Comparison of ENCODE assay signal across 1 cellular context in genomic region chr19:2475018-2475701, GRCh38.
TF ChIP-seq lines count a peak whose summit lies in the region.

No MANE protein-coding gene starts in this region.

TF ChIP-seq in HEK293, 187 proteins besides CTCF, POLR2A, EP300 and RAD21 (continued from another document and continues in another):
- TF ChIP-seq PRDM2 (tag by site-specific recombination; IDR thresholded peaks at IDR 0.05; ENCODE audit: borderline replicate concordance) (no peak), ZNF530 (tag by site-specific recombination; IDR thresholded peaks at IDR 0.05; ENCODE audit: low read depth) (no peak), ZFP3 (tag by site-specific recombination; IDR thresholded peaks at IDR 0.05; ENCODE audit: low read depth) (no peak), ZNF843 (tag by site-specific recombination; IDR thresholded peaks at IDR 0.05) (no peak), ZNF341 (tag by site-specific recombination; IDR thresholded peaks at IDR 0.05; ENCODE audit: low read depth) (no peak; the same call in 1 of the 2 replicates), ZXDB (tag by site-specific recombination; IDR thresholded peaks at IDR 0.05) (peak; percentile 75; the same call in 1 of the 2 replicates), ZBTB10 (tag by site-specific recombination; IDR thresholded peaks at IDR 0.05) (peak; percentile 83), ZNF350 (tag by site-specific recombination; IDR thresholded peaks at IDR 0.05) (no peak), ZNF585B (tag by site-specific recombination; IDR thresholded peaks at IDR 0.05) (no peak), ELK4 (IDR thresholded peaks at IDR 0.05; ENCODE audit: borderline replicate concordance, low read depth, low read length) (no peak), ZNF701 (tag by site-specific recombination; IDR thresholded peaks at IDR 0.05) (no peak), ZNF18 (tag by site-specific recombination; IDR thresholded peaks at IDR 0.05) (peak; percentile 49; the same call in 1 of the 2 replicates), ZBTB20 (tag by site-specific recombination; IDR thresholded peaks at IDR 0.05) (peak; percentile 63), INSM2 (tag by site-specific recombination; IDR thresholded peaks at IDR 0.05) (peak; percentile 68; the same call in 1 of the 2 replicates), GLIS1 (tag by site-specific recombination; IDR thresholded peaks at IDR 0.05) (peak; percentile 25; the same call in 1 of the 2 replicates), ZNF596 (tag by site-specific recombination; IDR thresholded peaks at IDR 0.05) (no peak), ZNF501 (tag by site-specific recombination; IDR thresholded peaks at IDR 0.05) (0 out of 2 replicates have a peak, but pooled peaks have one; percentile 16), ZBTB7A (tag by site-specific recombination; IDR thresholded peaks at IDR 0.05; ENCODE audit: low read depth) (peak; percentile 99), ZNF354C (tag by site-specific recombination; IDR thresholded peaks at IDR 0.05; ENCODE audit: borderline replicate concordance, low read depth) (no peak), ZNF416 (tag by site-specific recombination; IDR thresholded peaks at IDR 0.05) (no peak), ZNF302 (tag by site-specific recombination; IDR thresholded peaks at IDR 0.05; ENCODE audit: low read depth) (no peak), ZNF16 (tag by site-specific recombination; IDR thresholded peaks at IDR 0.05; ENCODE audit: low read depth) (no peak), ZNF785 (tag by site-specific recombination; IDR thresholded peaks at IDR 0.05) (peak; percentile 36; the same call in 1 of the 2 replicates), ZNF239 (tag by site-specific recombination; IDR thresholded peaks at IDR 0.05) (0 out of 2 replicates have a peak, but pooled peaks have one; percentile 41), ZNF600 (tag by site-specific recombination; IDR thresholded peaks at IDR 0.05) (peak; percentile 82), ZSCAN30 (tag by site-specific recombination; IDR thresholded peaks at IDR 0.05) (peak; percentile 94), ZNF791 (tag by site-specific recombination; IDR thresholded peaks at IDR 0.05) (no peak), ZNF571 (tag by site-specific recombination; IDR thresholded peaks at IDR 0.05) (no peak), PRDM1 (tag by site-specific recombination; IDR thresholded peaks at IDR 0.05) (peak; percentile 19; the same call in 1 of the 2 replicates), GLI2 (tag by site-specific recombination; IDR thresholded peaks at IDR 0.05; ENCODE audit: borderline replicate concordance, low read depth) (no peak), ZNF121 (tag by site-specific recombination; IDR thresholded peaks at IDR 0.05) (peak; percentile 69), ZNF394 (tag by site-specific recombination; IDR thresholded peaks at IDR 0.05; ENCODE audit: borderline replicate concordance) (peak; percentile 22; the same call in 1 of the 2 replicates), ZNF214 (tag by site-specific recombination; IDR thresholded peaks at IDR 0.05; ENCODE audit: borderline replicate concordance) (no peak), ZEB2 (tag by site-specific recombination; IDR thresholded peaks at IDR 0.05) (no peak; the same call in 1 of the 2 replicates), ZNF114 (tag by site-specific recombination; IDR thresholded peaks at IDR 0.05) (no peak), ZNF670 (tag by site-specific recombination; IDR thresholded peaks at IDR 0.05; ENCODE audit: low read depth) (no peak), ZNF830 (tag by site-specific recombination; IDR thresholded peaks at IDR 0.05; ENCODE audit: low read depth) (no peak), ZNF76 (tag by site-specific recombination; IDR thresholded peaks at IDR 0.05; ENCODE audit: borderline replicate concordance, low read depth) (0 out of 2 replicates have a peak, but pooled peaks have one; percentile 28), REPIN1 (tag by site-specific recombination; IDR thresholded peaks at IDR 0.05; ENCODE audit: low read depth) (no peak), ZNF514 (tag by site-specific recombination; IDR thresholded peaks at IDR 0.05) (no peak), ZBTB26 (tag by site-specific recombination; optimal IDR thresholded peaks at IDR 0.05) (peak; percentile 77), ZNF169 (tag by site-specific recombination; IDR thresholded peaks at IDR 0.05) (0 out of 2 replicates have a peak, but pooled peaks have one; percentile 16), ZNF768 (tag by site-specific recombination; IDR thresholded peaks at IDR 0.05) (peak; percentile 87; the same call in 1 of the 2 replicates), ZNF148 (tag by site-specific recombination; IDR thresholded peaks at IDR 0.05; ENCODE audit: borderline replicate concordance) (0 out of 2 replicates have a peak, but pooled peaks have one; percentile 19), ZNF175 (tag by site-specific recombination; IDR thresholded peaks at IDR 0.05) (no peak), KLF10 (tag by site-specific recombination; IDR thresholded peaks at IDR 0.05) (no peak; the same call in none of the 2 replicates), ZNF664 (tag by site-specific recombination; IDR thresholded peaks at IDR 0.05) (no peak), PBX3 (CRISPR knock-in tag; IDR thresholded peaks at IDR 0.05) (no peak)
